ENCODE assay signal across 10 cellular contexts in genomic region chr10:22086730-22087364, GRCh38.
DNase-seq lines count a peak whose midpoint lies in the region; ATAC-seq and TF ChIP-seq lines count a peak whose summit lies in the region.
"Had no signal": no experiment of that assay in that cellular context is flagged by ENCODE, and none has a peak within 500 bp of the region (broad histone marks: within the 10 kb centered on the region; RNA-seq: fewer than 3 reads in every experiment).

No MANE protein-coding gene starts in this region.

- DNase-seq in DMS53 (lab: John Stamatoyannopoulos, UW) (peak; percentile 96), NCI-H345 treated with DMSO at 0.1 percent for 48 hours (lab: John Stamatoyannopoulos, UW; ENCODE audit: unreplicated experiment) (peak; percentile 62), epithelial cell of proximal tubule (ENCODE audit: low read depth) (peak; percentile 29), neural progenitor cell (ENCODE audit: low spot score) (peak; percentile 57), GOT3 (lab: John Stamatoyannopoulos, UW) (no peak), dermis blood vessel endothelial cell (no peak), GM13976 (ENCODE audit: low spot score) (no peak)

- H3K27ac Mint-ChIP-seq in neural progenitor cell = no peak overlapping the region
- H3K27ac Mint-ChIP-seq: dendritic cell treated with granulocyte-macrophage colony-stimulating factor and Interleukin-4, amounts not matched to agents 40 ng/mL and 50 ng/mL, for 4 days had no signal

- peaks cover 3% of the 10 kb centered on the region for H3F3A ChIP-seq in neural progenitor cell (ENCODE audit: low read depth)

- no peak for ATAC-seq in HG03039 (IDR thresholded peaks at IDR 0.05; ENCODE audit: unreplicated experiment)

- H4K20me1 ChIP-seq in neural progenitor cell (ENCODE audit: low read depth) = no peaks in the 10 kb centered on the region

- H3K9me3 ChIP-seq in neural progenitor cell (ENCODE audit: low read depth) = no peaks in the 10 kb centered on the region
- H3K9me3 ChIP-seq: thoracic aorta had no signal

- no peaks in the 10 kb centered on the region for H3K9me3 Mint-ChIP-seq in neural progenitor cell
- H3K9me3 Mint-ChIP-seq: dendritic cell treated with granulocyte-macrophage colony-stimulating factor and Interleukin-4, amounts not matched to agents 40 ng/mL and 50 ng/mL, for 4 days had no signal

- no peak overlapping the region for H3K4me3 ChIP-seq in epithelial cell of proximal tubule (ENCODE audit: low read depth, low read length)
- H3K4me3 ChIP-seq in neural progenitor cell = no peak overlapping the region
- H3K4me3 ChIP-seq: thoracic aorta had no signal

- no peaks in the 10 kb centered on the region for H3K27me3 Mint-ChIP-seq in neural progenitor cell (ENCODE audit: insufficient read depth, low read depth)
- H3K27me3 Mint-ChIP-seq: dendritic cell treated with granulocyte-macrophage colony-stimulating factor and Interleukin-4, amounts not matched to agents 40 ng/mL and 50 ng/mL, for 4 days had no signal

- TF ChIP-seq CTCF in epithelial cell of proximal tubule (conservative IDR thresholded peaks at IDR 0.05; ENCODE audit: low read depth, low read length) = no peak
- TF ChIP-seq CTCF in neural progenitor cell (IDR thresholded peaks at IDR 0.05) = no peak
- no peak for TF ChIP-seq CTCF in GM13976 (IDR thresholded peaks at IDR 0.05; ENCODE audit: borderline replicate concordance, control extremely low read depth, extremely low read depth, insufficient read depth, missing control alignments)

- peak overlapping the region; percentile 40 for H2AFZ ChIP-seq in neural progenitor cell (replicated peaks)

- H3K4me1 Mint-ChIP-seq in neural progenitor cell = peaks cover 16% of the 10 kb centered on the region

- H3K4me2 ChIP-seq in neural progenitor cell = peak overlapping the region; percentile 29

- no peaks in the 10 kb centered on the region for H3K36me3 ChIP-seq in neural progenitor cell
- H3K36me3 ChIP-seq: thoracic aorta had no signal

- H3K4me3 Mint-ChIP-seq in neural progenitor cell = no peak overlapping the region
- H3K4me3 Mint-ChIP-seq: dendritic cell treated with granulocyte-macrophage colony-stimulating factor and Interleukin-4, amounts not matched to agents 40 ng/mL and 50 ng/mL, for 4 days had no signal

- H3K36me3 Mint-ChIP-seq in neural progenitor cell = no peaks in the 10 kb centered on the region

- no peak overlapping the region for H3K9ac ChIP-seq in neural progenitor cell

- no peaks in the 10 kb centered on the region for H3K27me3 ChIP-seq in neural progenitor cell

- in situ Hi-C loops in GM13976 (cut with MboI; ENCODE audit: low sequenced_read_pairs, unreplicated experiment) = no loop called here

- no peaks in the 10 kb centered on the region for H3K79me2 ChIP-seq in neural progenitor cell (ENCODE audit: low read depth)

- no peak overlapping the region for H3K27ac ChIP-seq in neural progenitor cell
- H3K27ac ChIP-seq: thoracic aorta had no signal

- peaks cover 13% of the 10 kb centered on the region for H3K4me1 ChIP-seq in neural progenitor cell

Comparison
In these comparisons a context has a peak if more than half of its experiments do, and no peak if none do; other contexts are left out.
1. DNase-seq: peak in DMS53 (single experiment), NCI-H345 treated with DMSO at 0.1 percent for 48 hours (single experiment), epithelial cell of proximal tubule (single experiment) and neural progenitor cell (single experiment); none in GOT3 (single experiment), dermis blood vessel endothelial cell (single experiment) and GM13976 (single experiment).